Comparison of ENCODE assay signal across 8 cellular contexts in genomic region chr4:122576261-122577188, GRCh38. TPM values are rescaled to one million over a fixed set of nuclear protein-coding genes. Genes with fewer than 3 reads are reported as not detected.
A peak's percentile ranks its signal among the peaks of the same experiment; 100 is the strongest.
DNase-seq lines count a peak whose midpoint lies in the region; ATAC-seq and TF ChIP-seq lines count a peak whose summit lies in the region.

No MANE protein-coding gene starts in this region.

- H3K36me3 ChIP-seq in tibial artery: no peaks in the 10 kb centered on the region

- in situ Hi-C loops in astrocyte of the spinal cord (cut with HindIII; ENCODE audit: low sequenced_read_pairs): no loop called here

- ATAC-seq in HG02885 (IDR thresholded peaks at IDR 0.05; ENCODE audit: poor library complexity, unreplicated experiment) (peak; percentile 70), left lobe of liver (peak; percentile 74)

- no peak overlapping the region for H3K27ac ChIP-seq in tibial artery

- TF ChIP-seq CTCF in astrocyte of the spinal cord (IDR thresholded peaks at IDR 0.05; ENCODE audit: low read depth, low read length) (peak; percentile 58), tibial artery (IDR thresholded peaks at IDR 0.05) (peak in 1 of 2 experiments; percentile 23)

- H3K27me3 ChIP-seq in tibial artery: no peaks in the 10 kb centered on the region

- H3K4me3 ChIP-seq in astrocyte of the spinal cord (ENCODE audit: low read depth, low read length): no peak overlapping the region
- no peak overlapping the region for H3K4me3 ChIP-seq in tibial artery

- DNase-seq in stimulated activated CD4-positive, alpha-beta T cell treated with anti-CD3 and anti-CD28 coated beads, Interleukin-1b, Interleukin-23, amount 100 ng/mL, for 48 hours: peak; percentile 58
- no peak for DNase-seq in stimulated activated CD4-positive, alpha-beta T cell treated with anti-CD3 and anti-CD28 coated beads, Interleukin-4, amount 100 ng/mL, for 1 hour
- DNase-seq in NOMO-1 treated with DMSO at 0.1 percent for 48 hours (lab: John Stamatoyannopoulos, UW; ENCODE audit: unreplicated experiment) (peak; percentile 49), astrocyte of the spinal cord (ENCODE audit: low read depth, low spot score) (peak; percentile 60), left lobe of liver (ENCODE audit: low spot score) (no peak), tibial artery (no peak)
- no peak for DNase-seq in activated effector memory CD4-positive, alpha-beta T cell treated with Interleukin-2 at 50 U/mL for 16 hours

- intact Hi-C loops in tibial artery (cut with DNase I; ENCODE audit: low total_unique reads): no loop called here

- H3K9me3 ChIP-seq in tibial artery: no peaks in the 10 kb centered on the region

- no peaks in the 10 kb centered on the region for H3K4me1 ChIP-seq in tibial artery

RNA-seq across cellular contexts. Expression of gene IL21, which starts 44.3 kb away (rescaled TPM):
- total RNA-seq in left lobe of liver: not detected

Comparison
In these comparisons a context has a peak if more than half of its experiments do, and no peak if none do; other contexts are left out.
1. DNase-seq: peak in stimulated activated CD4-positive, alpha-beta T cell treated with anti-CD3 and anti-CD28 coated beads, Interleukin-1b, Interleukin-23, amount 100 ng/mL, for 48 hours (single experiment), NOMO-1 treated with DMSO at 0.1 percent for 48 hours (single experiment) and astrocyte of the spinal cord (single experiment); none in stimulated activated CD4-positive, alpha-beta T cell treated with anti-CD3 and anti-CD28 coated beads, Interleukin-4, amount 100 ng/mL, for 1 hour (single experiment), left lobe of liver (single experiment), activated effector memory CD4-positive, alpha-beta T cell treated with Interleukin-2 at 50 U/mL for 16 hours (single experiment) and tibial artery (0 of 2).